ENCODE assay signal across 26 cellular contexts in genomic region chr11:96277696-96278038, GRCh38.
A peak's percentile ranks its signal among the peaks of the same experiment; 100 is the strongest.
DNase-seq lines count a peak whose midpoint lies in the region; ATAC-seq, FAIRE-seq and TF ChIP-seq lines count a peak whose summit lies in the region.
"Had no signal": no experiment of that assay in that cellular context is flagged by ENCODE, and none has a peak within 500 bp of the region (broad histone marks: within the 10 kb centered on the region; RNA-seq: fewer than 3 reads in every experiment).

No MANE protein-coding gene starts in this region.

- FAIRE-seq in HepG2 (lab: Jason Lieb, UNC) = no peak
- no peak for FAIRE-seq in K562 (lab: Jason Lieb, UNC)
- FAIRE-seq: small intestine had no signal

- TF ChIP-seq RAD21 in HepG2 (CRISPR knock-in tag; IDR thresholded peaks at IDR 0.05) = no peak
- no peak for TF ChIP-seq RAD21 in K562 (CRISPR knock-in tag; conservative IDR thresholded peaks at IDR 0.05 in 1 of 2, IDR thresholded peaks at IDR 0.05 in 1 of 2)

- peak overlapping the region in 2 of 10 donors; percentile 44 to 63 for H3K4me3 Mint-ChIP-seq in naive thymus-derived CD4-positive, alpha-beta T cell
- H3K4me3 Mint-ChIP-seq: activated CD4-positive, alpha-beta T cell treated with anti-CD3 and anti-CD28 coated beads, Interleukin-2, amount 10 ng/mL, durations not matched to agents 7 days and 5 days; activated T-cell treated with anti-CD3 and anti-CD28 coated beads, Interleukin-2, amount 50 U/mL, for 4 hours; H9; neural crest cell; WTC11 had no signal

- no peak overlapping the region for H2AFZ ChIP-seq in HepG2 (ENCODE audit: low read length)
- H2AFZ ChIP-seq in K562 (ENCODE audit: low read depth, low read length) = no peak overlapping the region
- H2AFZ ChIP-seq: parathyroid adenoma had no signal

- BruUV-seq in HepG2 (replicated peaks; lab: Mats Ljungman, UMichigan) = no TSS peak
- no TSS peak for BruUV-seq in K562 (replicated peaks; lab: Mats Ljungman, UMichigan)

- H3K9ac ChIP-seq in HepG2 (ENCODE audit: insufficient read depth, low read depth, low read length) (no peak overlapping the region), K562 (ENCODE audit: insufficient read depth in 1 of 2, low read depth in 2 of 2, low read length in 2 of 2) (no peak overlapping the region)
- H3K9ac ChIP-seq: BLaER1 treated with 17β-estradiol and CSF1 and Interleukin-3, amounts not matched to agents 10 nM and 100 nM; parathyroid adenoma had no signal

- H3K36me3 Mint-ChIP-seq in naive thymus-derived CD4-positive, alpha-beta T cell = peaks cover 3 to 31% (median 8%) of the 10 kb centered on the region in 5 donors
- H3K36me3 Mint-ChIP-seq: WTC11 had no signal

- H3K9me3 ChIP-seq in HepG2 (ENCODE audit: low read length) (no peaks in the 10 kb centered on the region), right lobe of liver (no peaks in the 10 kb centered on the region), K562 (replicated peaks; ENCODE audit: control insufficient read depth, insufficient read depth, low read depth, low read length) (no peaks in the 10 kb centered on the region), vagina (no peaks in the 10 kb centered on the region)
- no peaks in the 10 kb centered on the region for H3K9me3 ChIP-seq in naive thymus-derived CD4-positive, alpha-beta T cell (ENCODE audit: control insufficient read depth in 2 of 3, low read length in 3 of 3)
- H3K9me3 ChIP-seq: esophagus muscularis mucosa, Peyer's patch had no signal

- no peaks in the 10 kb centered on the region for H3K27me3 Mint-ChIP-seq in naive thymus-derived CD4-positive, alpha-beta T cell
- H3K27me3 Mint-ChIP-seq: activated CD4-positive, alpha-beta T cell treated with anti-CD3 and anti-CD28 coated beads, Interleukin-2, amount 10 ng/mL, durations not matched to agents 7 days and 5 days had no signal

- in situ Hi-C loops in HepG2 (cut with HindIII; ENCODE audit: extremely low pct_ligation_motif_present, low pct_unique_long_range_greater_than_20kb) = no loop called here
- in situ Hi-C loops in K562 (cut with MboI) = no loop called here

- H3K4me1 Mint-ChIP-seq in naive thymus-derived CD4-positive, alpha-beta T cell = peaks cover 27 to 84% (median 80%) of the 10 kb centered on the region in 7 donors

- no peaks in the 10 kb centered on the region for H3K9me1 ChIP-seq in K562 (ENCODE audit: control insufficient read depth, insufficient read depth, low read length)

- H3K27me3 ChIP-seq in HepG2 (ENCODE audit: control insufficient read depth in 1 of 2, insufficient read depth in 2 of 2, low read length in 2 of 2) (no peaks in the 10 kb centered on the region), right lobe of liver (no peaks in the 10 kb centered on the region), K562 (ENCODE audit: control insufficient read depth in 2 of 2, insufficient read depth in 2 of 2, low read length in 2 of 2) (no peaks in the 10 kb centered on the region), vagina (no peaks in the 10 kb centered on the region)
- no peaks in the 10 kb centered on the region for H3K27me3 ChIP-seq in naive thymus-derived CD4-positive, alpha-beta T cell (ENCODE audit: control insufficient read depth in 2 of 2, insufficient read depth in 2 of 2, low read length in 2 of 2)
- H3K27me3 ChIP-seq: BLaER1 treated with 17β-estradiol and CSF1 and Interleukin-3, amounts not matched to agents 10 nM and 100 nM; esophagus muscularis mucosa; Peyer's patch had no signal

- H3K27ac Mint-ChIP-seq in naive thymus-derived CD4-positive, alpha-beta T cell = peak overlapping the region in 6 of 9 donors; percentile 37 to 84 (median 74)
- H3K27ac Mint-ChIP-seq: activated CD4-positive, alpha-beta T cell treated with anti-CD3 and anti-CD28 coated beads, Interleukin-2, amount 10 ng/mL, durations not matched to agents 7 days and 5 days; H9; WTC11 had no signal

- no peak overlapping the region for H3K27ac ChIP-seq in HepG2 (ENCODE audit: extremely low read length, insufficient read depth, low read length)
- H3K27ac ChIP-seq in right lobe of liver = no peak overlapping the region
- no peak overlapping the region for H3K27ac ChIP-seq in K562 (ENCODE audit: extremely low read depth, low read depth, low read length)
- H3K27ac ChIP-seq in naive thymus-derived CD4-positive, alpha-beta T cell (ENCODE audit: low read depth, low read length) = no peak overlapping the region
- H3K27ac ChIP-seq in vagina = peak overlapping the region; percentile 40
- H3K27ac ChIP-seq: BLaER1 treated with 17β-estradiol and CSF1 and Interleukin-3, amounts not matched to agents 10 nM and 100 nM; parathyroid adenoma; Peyer's patch had no signal

- no peak for DNase-seq in HepG2 (ENCODE audit: low spot score)
- DNase-seq in right lobe of liver = no peak
- no peak for DNase-seq in K562 (ENCODE audit: extremely low read depth in 1 of 4, low spot score in 3 of 4)
- no peak for DNase-seq in naive thymus-derived CD4-positive, alpha-beta T cell
- no peak for DNase-seq in vagina (ENCODE audit: extremely low spot score in 2 of 2)
- DNase-seq in hepatic stellate cell (ENCODE audit: low spot score) = no peak
- no peak for DNase-seq in SHP77 treated with DMSO at 0.1 percent for 48 hours (lab: John Stamatoyannopoulos, UW)
- DNase-seq: activated CD4-positive, alpha-beta T cell treated with anti-CD3 and anti-CD28 coated beads, Interleukin-2, amount 10 ng/mL, durations not matched to agents 7 days and 5 days; activated gamma-delta T cell; activated T-cell treated with anti-CD3 and anti-CD28 coated beads, Interleukin-2, amount 50 U/mL, for 4 hours; foreskin melanocyte; H9; left cardiac atrium; NCI-H1417 treated with DMSO at 0.1 percent for 48 hours; NCI-H2029 treated with DMSO at 0.1 percent for 48 hours; Peyer's patch; small intestine; stimulated activated naive CD4-positive, alpha-beta T cell had no signal

- TF ChIP-seq EP300 in HepG2 (IDR thresholded peaks at IDR 0.05; ENCODE audit: low read depth in 2 of 2, low read length in 2 of 2) = no peak
- no peak for TF ChIP-seq EP300 in HepG2 (CRISPR knock-in tag; IDR thresholded peaks at IDR 0.05; ENCODE audit: borderline replicate concordance)
- TF ChIP-seq EP300 in K562 (IDR thresholded peaks at IDR 0.05; ENCODE audit: low read length) = no peak

- POLR2A ChIA-PET in HepG2 (lab: Yijun Ruan, JAX) (no interaction called here), K562 (lab: Yijun Ruan, JAX) (no interaction called here)
- POLR2A ChIA-PET in naive thymus-derived CD4-positive, alpha-beta T cell (lab: Charles Lee) = interaction anchor here (1.0 to 2.1 kb wide), 3 partner anchors 10 to 65 kb away, joined by 3 to 8 read pairs (median 3); no protein-coding TSS in a partner anchor

- CTCF ChIA-PET in HepG2 (lab: Yijun Ruan, JAX; ENCODE audit: low intra/inter-chr PET ratio, low total read pairs) = no interaction called here
- CTCF ChIA-PET in K562 (lab: Yijun Ruan, JAX; ENCODE audit: low intra/inter-chr PET ratio) = no interaction called here
- CTCF ChIA-PET in naive thymus-derived CD4-positive, alpha-beta T cell (lab: Charles Lee) = interaction anchor here (0.6 to 1.9 kb wide), 8 partner anchors 33 to 441 kb away, joined by 3 to 7 read pairs (median 3); partner anchors contain the start of gene MAML2

- TF ChIP-seq CTCF in HepG2 (CRISPR knock-in tag; IDR thresholded peaks at IDR 0.05) (no peak), right lobe of liver (IDR thresholded peaks at IDR 0.05) (no peak), K562 (IDR thresholded peaks at IDR 0.05 in 2 of 3, conservative IDR thresholded peaks at IDR 0.05 in 1 of 3; ENCODE audit: insufficient read depth in 2 of 3, low read depth in 1 of 3, low read length in 3 of 3) (no peak), vagina (IDR thresholded peaks at IDR 0.05) (no peak)

- H3K4me3 ChIP-seq in HepG2 (replicated peaks in 1 of 3; ENCODE audit: insufficient read depth in 1 of 3, low read depth in 2 of 3, low read length in 3 of 3) (no peak overlapping the region), right lobe of liver (no peak overlapping the region), K562 (no peak overlapping the region), vagina (no peak overlapping the region)
- no peak overlapping the region for H3K4me3 ChIP-seq in naive thymus-derived CD4-positive, alpha-beta T cell (ENCODE audit: low read length)
- H3K4me3 ChIP-seq: BLaER1 treated with 17β-estradiol and CSF1 and Interleukin-3, amounts not matched to agents 10 nM and 100 nM; esophagus muscularis mucosa; GM12878; lung; Peyer's patch had no signal

- H3K36me3 ChIP-seq in HepG2 (replicated peaks in 1 of 2; ENCODE audit: control insufficient read depth in 1 of 2, insufficient read depth in 2 of 2, low read length in 2 of 2) = peaks cover 4 to 8% of the 10 kb centered on the region in 2 experiments; a peak in 2 of 5 replicates
- no peaks in the 10 kb centered on the region for H3K36me3 ChIP-seq in right lobe of liver
- no peaks in the 10 kb centered on the region for H3K36me3 ChIP-seq in K562 (ENCODE audit: control insufficient read depth, insufficient read depth, low read length)
- no peaks in the 10 kb centered on the region for H3K36me3 ChIP-seq in naive thymus-derived CD4-positive, alpha-beta T cell (ENCODE audit: control insufficient read depth in 2 of 3, insufficient read depth in 3 of 3, low read length in 3 of 3)
- H3K36me3 ChIP-seq in vagina = no peaks in the 10 kb centered on the region
- H3K36me3 ChIP-seq: esophagus muscularis mucosa, Peyer's patch had no signal

- no peak for ATAC-seq in HepG2
- no peak for ATAC-seq in right lobe of liver
- ATAC-seq in K562 = no peak
- ATAC-seq in naive thymus-derived CD4-positive, alpha-beta T cell = no peak
- ATAC-seq in HG03108 (IDR thresholded peaks at IDR 0.05; ENCODE audit: unreplicated experiment) = no peak
- ATAC-seq: left cardiac atrium, WTC11 had no signal

- H4K20me1 ChIP-seq in HepG2 (ENCODE audit: insufficient read depth, low read length) = no peaks in the 10 kb centered on the region; the same call in 1 of the 2 replicates
- H4K20me1 ChIP-seq in K562 (replicated peaks; ENCODE audit: control insufficient read depth, insufficient read depth, low read length) = no peaks in the 10 kb centered on the region

- intact Hi-C loops in HepG2 (cut with micrococcal nuclease; ENCODE audit: unreplicated experiment) (no loop called here), right lobe of liver (cut with DNase I) (no loop called here), K562 (cut with micrococcal nuclease) (loop anchor here (5.0 kb wide), 1 partner anchor 65 kb away; the partner anchor contains the start of gene MAML2), vagina (cut with DNase I) (no loop called here)
- intact Hi-C loops in naive thymus-derived CD4-positive, alpha-beta T cell (cut with micrococcal nuclease) = loop anchor here in 1 of 2 donors (1.0 to 2.0 kb wide), 2 partner anchors 10 to 15 kb away; no protein-coding TSS in a partner anchor

- H3K4me1 ChIP-seq in HepG2 (ENCODE audit: insufficient read depth, low read length) (0 out of 2 replicates have a peak, but pooled peaks cover 13% of the 10 kb centered on the region), right lobe of liver (no peaks in the 10 kb centered on the region), K562 (replicated peaks in 1 of 2; ENCODE audit: control insufficient read depth in 2 of 2, insufficient read depth in 2 of 2, low read length in 2 of 2) (peaks cover 4 to 41% of the 10 kb centered on the region in 2 experiments), vagina (peaks cover 49% of the 10 kb centered on the region)
- peaks cover 0 to 50% of the 10 kb centered on the region in 2 donors for H3K4me1 ChIP-seq in naive thymus-derived CD4-positive, alpha-beta T cell (ENCODE audit: control insufficient read depth in 2 of 2, insufficient read depth in 2 of 2, low read length in 2 of 2)
- H3K4me1 ChIP-seq: parathyroid adenoma had no signal

- H3K4me2 ChIP-seq in HepG2 (ENCODE audit: low read depth, low read length) = no peak overlapping the region
- no peak overlapping the region for H3K4me2 ChIP-seq in K562 (ENCODE audit: insufficient read depth, low read length)

- TF ChIP-seq POLR2A in HepG2 (IDR thresholded peaks at IDR 0.05; ENCODE audit: insufficient read depth in 1 of 2, low read depth in 2 of 2, low read length in 2 of 2) (no peak), right lobe of liver (IDR thresholded peaks at IDR 0.05) (no peak), K562 (conservative IDR thresholded peaks at IDR 0.05) (no peak), vagina (IDR thresholded peaks at IDR 0.05) (no peak)

- H3K79me2 ChIP-seq in HepG2 (ENCODE audit: insufficient read depth, low read length) (peaks cover 14% of the 10 kb centered on the region), K562 (ENCODE audit: control insufficient read depth, insufficient read depth, low read length) (no peaks in the 10 kb centered on the region; the same call in 2 of the 3 replicates)
- H3K79me2 ChIP-seq: parathyroid adenoma had no signal

- no peaks in the 10 kb centered on the region for H3K9me3 Mint-ChIP-seq in naive thymus-derived CD4-positive, alpha-beta T cell
- H3K9me3 Mint-ChIP-seq: activated T-cell treated with anti-CD3 and anti-CD28 coated beads, Interleukin-2, amount 50 U/mL, for 4 hours; H9; neural crest cell; WTC11 had no signal

Comparison
In these comparisons a context has a peak if more than half of its experiments do, and no peak if none do; other contexts are left out.
1. Of the 241 proteins assayed by ChIP-seq in both HepG2 and K562: peak only in HepG2: none; only in K562: none; in both: ZKSCAN1; in neither: 240.